In genomic region chr12:30796508-30796780, GRCh38 we compare ENCODE assay signal across 8 cellular contexts. TPM values are rescaled to one million over a fixed set of nuclear protein-coding genes. Genes with fewer than 3 reads are reported as not detected.
A peak's percentile ranks its signal among the peaks of the same experiment; 100 is the strongest.
DNase-seq lines count a peak whose midpoint lies in the region; ATAC-seq, FAIRE-seq and TF ChIP-seq lines count a peak whose summit lies in the region.

No MANE protein-coding gene starts in this region.

- H3K9ac ChIP-seq in H1 (replicated peaks in 1 of 4; ENCODE audit: extremely low read depth in 1 of 4, low read depth in 3 of 4, low read length in 3 of 4) = peak overlapping the region in 2 of 4 experiments; percentile 51 to 61; a peak in 4 of 7 replicates

- H3K4me3 Mint-ChIP-seq in CD8-positive, alpha-beta memory T cell = peak overlapping the region in 6 of 7 donors; percentile 67 to 89 (median 78)

- H4K8ac ChIP-seq in H1 (ENCODE audit: extremely low read depth, insufficient read depth, low read length) = no peak overlapping the region

- no peaks in the 10 kb centered on the region; the same call in 1 of the 2 replicates for H3K79me1 ChIP-seq in H1 (ENCODE audit: low read depth, low read length)

- peaks cover 20 to 51% of the 10 kb centered on the region in 2 donors for H3K27me3 Mint-ChIP-seq in CD8-positive, alpha-beta memory T cell

- peak overlapping the region; percentile 41 for H3K4me3 ChIP-seq in CD8-positive, alpha-beta memory T cell (ENCODE audit: low read length)
- H3K4me3 ChIP-seq in PC-9 (peak overlapping the region; percentile 82), H1 (ENCODE audit: extremely low read depth in 1 of 4, insufficient read depth in 2 of 4, low read depth in 3 of 4, low read length in 4 of 4) (peak overlapping the region; percentile 52 to 79 (median 58)), mucosa of descending colon (no peak overlapping the region)

- TF ChIP-seq RAD21 in H1 (IDR thresholded peaks at IDR 0.05 in 1 of 2, conservative IDR thresholded peaks at IDR 0.05 in 1 of 2; ENCODE audit: low read depth in 2 of 2, low read length in 2 of 2) = no peak

- TF ChIP-seq EP300 in H1 (IDR thresholded peaks at IDR 0.05; ENCODE audit: borderline replicate concordance in 1 of 2, low read depth in 2 of 2, low read length in 2 of 2) = no peak

- no TSS peak for BruUV-seq in PC-9 (replicated peaks; lab: Mats Ljungman, UMichigan)

- H3K4me1 Mint-ChIP-seq in CD8-positive, alpha-beta memory T cell = peaks cover 12 to 21% (median 13%) of the 10 kb centered on the region in 3 donors

- H2BK12ac ChIP-seq in H1 (ENCODE audit: low read depth, low read length) = no peak overlapping the region

- H2BK120ac ChIP-seq in H1 (replicated peaks; ENCODE audit: low read depth, low read length) = no peak overlapping the region

- ATAC-seq in GM21723 (IDR thresholded peaks at IDR 0.05; ENCODE audit: unreplicated experiment) = peak; percentile 17
- peak; percentile 48 for ATAC-seq in mucosa of descending colon
- ATAC-seq in GM18520 (IDR thresholded peaks at IDR 0.05; ENCODE audit: unreplicated experiment) = no peak

- H3K27ac Mint-ChIP-seq in CD8-positive, alpha-beta memory T cell = no peak overlapping the region

- peak overlapping the region; percentile 99; the same call in 1 of the 2 replicates for H3K18ac ChIP-seq in H1 (ENCODE audit: extremely low read depth, low read length)

- peak in 1 of 5 donors; percentile 1 for DNase-seq in CD8-positive, alpha-beta memory T cell
- DNase-seq in PC-9 = peak; percentile 54 to 67
- DNase-seq in H1 (ENCODE audit: low read depth in 1 of 2, low spot score in 2 of 2) = no peak
- peak in 1 of 3 donors; percentile 28 for DNase-seq in mucosa of descending colon
- no peak for DNase-seq in activated gamma-delta T cell (lab: John Stamatoyannopoulos, UW)
- no peak for DNase-seq in central memory CD4-positive, alpha-beta T cell

- no peaks in the 10 kb centered on the region for H4K20me1 ChIP-seq in PC-9 (ENCODE audit: insufficient read depth)
- no peaks in the 10 kb centered on the region for H4K20me1 ChIP-seq in H1 (replicated peaks in 1 of 2; ENCODE audit: control insufficient read depth in 1 of 2, insufficient read depth in 2 of 2, low read length in 2 of 2)

- no peak overlapping the region for H2AK5ac ChIP-seq in H1 (ENCODE audit: low read depth, low read length)

- H3K4me1 ChIP-seq in CD8-positive, alpha-beta memory T cell (ENCODE audit: insufficient read depth, low read length) = no peaks in the 10 kb centered on the region
- H3K4me1 ChIP-seq in PC-9 (replicated peaks; ENCODE audit: insufficient read depth) (peaks cover 48% of the 10 kb centered on the region), H1 (replicated peaks in 1 of 4; ENCODE audit: control insufficient read depth in 3 of 4, insufficient read depth in 4 of 4, low read length in 3 of 4) (peaks cover 13 to 22% (median 18%) of the 10 kb centered on the region in 4 experiments), mucosa of descending colon (ENCODE audit: low read depth) (peaks cover 13% of the 10 kb centered on the region)

- no peaks in the 10 kb centered on the region for H3K36me3 Mint-ChIP-seq in CD8-positive, alpha-beta memory T cell

- H3K36me3 ChIP-seq in CD8-positive, alpha-beta memory T cell (ENCODE audit: insufficient read depth, low read length) = no peaks in the 10 kb centered on the region
- peaks cover 15% of the 10 kb centered on the region for H3K36me3 ChIP-seq in PC-9 (ENCODE audit: low read depth)
- H3K36me3 ChIP-seq in H1 (ENCODE audit: control insufficient read depth in 2 of 4, insufficient read depth in 4 of 4, low read length in 3 of 4) = peaks cover 0 to under 1% (median 0%) of the 10 kb centered on the region in 4 experiments; a peak in 2 of 8 replicates
- no peaks in the 10 kb centered on the region for H3K36me3 ChIP-seq in mucosa of descending colon (ENCODE audit: low read depth)

- peaks cover 20% of the 10 kb centered on the region for H3K79me2 ChIP-seq in PC-9 (ENCODE audit: low read depth)
- no peaks in the 10 kb centered on the region for H3K79me2 ChIP-seq in H1 (ENCODE audit: control insufficient read depth in 1 of 2, insufficient read depth in 2 of 2, low read length in 2 of 2)

- no peak overlapping the region for H2BK15ac ChIP-seq in H1 (ENCODE audit: low read length)

- H3K14ac ChIP-seq in H1 (ENCODE audit: insufficient read length) = no peak overlapping the region

- H3K27me3 ChIP-seq in CD8-positive, alpha-beta memory T cell (ENCODE audit: insufficient read depth, low read length, poor library complexity, severe bottlenecking) = peaks cover 5% of the 10 kb centered on the region
- no peaks in the 10 kb centered on the region for H3K27me3 ChIP-seq in PC-9 (ENCODE audit: insufficient read depth, low read depth)
- H3K27me3 ChIP-seq in H1 (replicated peaks in 1 of 4; ENCODE audit: control insufficient read depth in 3 of 4, extremely low read depth in 1 of 4, insufficient read depth in 3 of 4, low read length in 3 of 4) = peaks cover 0 to 10% (median 4%) of the 10 kb centered on the region in 4 experiments; a peak in 6 of 7 replicates

- no peak overlapping the region for H2BK20ac ChIP-seq in H1 (ENCODE audit: low read length)

- no peak overlapping the region for H4K91ac ChIP-seq in H1 (replicated peaks; ENCODE audit: insufficient read length, low read length)

- POLR2A ChIA-PET in CD8-positive, alpha-beta memory T cell (lab: Charles Lee) = interaction anchor here (0.6 to 0.8 kb wide), 2 partner anchors 144 to 1415 kb away, joined by 3 to 4 read pairs; partner anchors contain the start of gene ERGIC2
- POLR2A ChIA-PET in PC-9 (lab: Charles Lee; ENCODE audit: unreplicated experiment) = interaction anchor here (0.5 to 0.8 kb wide), 5 partner anchors 9 to 1416 kb away, joined by 3 to 17 read pairs (median 11); partner anchors contain the start of gene CAPRIN2
- POLR2A ChIA-PET in H1 (lab: Charles Lee; ENCODE audit: partially characterized antibody) = interaction anchor here (0.7 to 2.8 kb wide), 9 partner anchors 10 to 1416 kb away, joined by 3 to 22 read pairs (median 4); partner anchors contain the start of genes CAPRIN2, ERGIC2 and IPO8

- CTCF ChIA-PET in CD8-positive, alpha-beta memory T cell (lab: Charles Lee) = interaction anchor here (0.7 to 1.8 kb wide), 3 partner anchors 11 to 80 kb away, joined by 3 to 8 read pairs (median 7); partner anchors contain the start of gene CAPRIN2
- CTCF ChIA-PET in PC-9 (lab: Charles Lee) (interaction anchor here (0.6 to 1.6 kb wide), 4 partner anchors 11 to 43 kb away, joined by 3 to 6 read pairs (median 3); no protein-coding TSS in a partner anchor), H1 (lab: Charles Lee; ENCODE audit: partially characterized antibody) (interaction anchor here (0.6 to 2.2 kb wide), 8 partner anchors 11 to 595 kb away, joined by 3 to 13 read pairs (median 4); partner anchors contain the start of genes CAPRIN2 and IPO8)

- peaks cover 15% of the 10 kb centered on the region for H3K23me2 ChIP-seq in H1 (ENCODE audit: low read depth, low read length)

- no peak overlapping the region for H3K27ac ChIP-seq in CD8-positive, alpha-beta memory T cell (ENCODE audit: low read depth, low read length)
- H3K27ac ChIP-seq in PC-9 (peak overlapping the region; percentile 94), H1 (ENCODE audit: low read depth, low read length) (no peak overlapping the region)

- 6% methylated on average over 8 of the region's 19 CpGs; no CpG with 5 or more reads in 1 of the 2 experiments for WGBS in H1 (ENCODE audit: extremely low coverage in 1 of 2, insufficient coverage in 1 of 2, insufficient read length in 1 of 2, insufficient replicate concordance in 2 of 2, low coverage in 1 of 2, low lambda C conversion rate in 2 of 2, missing lambda C conversion rate in 1 of 2), 2 experiments

- no peak for FAIRE-seq in H1 (lab: Jason Lieb, UNC)

- no peaks in the 10 kb centered on the region for H3K9me3 Mint-ChIP-seq in CD8-positive, alpha-beta memory T cell

- peak overlapping the region; percentile 97; the same call in 1 of the 2 replicates for H2BK5ac ChIP-seq in H1 (ENCODE audit: low read depth, low read length)

- TF ChIP-seq CTCF in PC-9 (conservative IDR thresholded peaks at IDR 0.05) = no peak
- no peak for TF ChIP-seq CTCF in H1 (IDR thresholded peaks at IDR 0.05; ENCODE audit: control extremely low read depth in 1 of 3, insufficient read depth in 1 of 3, low read depth in 1 of 3, low read length in 3 of 3)
- no peak for TF ChIP-seq CTCF in mucosa of descending colon (IDR thresholded peaks at IDR 0.05)

- no peaks in the 10 kb centered on the region for H3K9me2 ChIP-seq in PC-9 (ENCODE audit: insufficient read depth)

- H3K4ac ChIP-seq in H1 (replicated peaks; ENCODE audit: insufficient read length, low read depth, low read length) = no peak overlapping the region

- H3K23ac ChIP-seq in H1 (ENCODE audit: insufficient read length) = no peak overlapping the region

- H2AFZ ChIP-seq in PC-9 (peak overlapping the region; percentile 45; the same call in 1 of the 2 replicates), H1 (ENCODE audit: low read length) (no peak overlapping the region)

- TF ChIP-seq POLR2A in H1 (IDR thresholded peaks at IDR 0.05; ENCODE audit: control extremely low read depth in 1 of 2, low read depth in 2 of 2, low read length in 2 of 2) = 0 out of 3 replicates have a peak, but pooled peaks of 1 of the 2 experiments have one; percentile 2

- no peaks in the 10 kb centered on the region for H3K9me3 ChIP-seq in CD8-positive, alpha-beta memory T cell (ENCODE audit: low read length)
- H3K9me3 ChIP-seq in PC-9 (ENCODE audit: insufficient read depth, low read depth) = no peaks in the 10 kb centered on the region
- no peaks in the 10 kb centered on the region for H3K9me3 ChIP-seq in H1 (ENCODE audit: insufficient read depth in 2 of 2, low read depth in 1 of 2, low read length in 1 of 2)
- no peaks in the 10 kb centered on the region for H3K9me3 ChIP-seq in mucosa of descending colon

- peak overlapping the region; percentile 28 for H4K5ac ChIP-seq in H1 (ENCODE audit: insufficient read length, low read depth, low read length)

- intact Hi-C loops in PC-9 (cut with micrococcal nuclease; ENCODE audit: unreplicated experiment) = loop anchor here (1.0 kb wide), 1 partner anchor 101 kb away; the partner anchor contains the start of gene IPO8
- intact Hi-C loops in mucosa of descending colon (cut with DNase I, micrococcal nuclease) = no loop called here

- peak overlapping the region; percentile 42 for H3K56ac ChIP-seq in H1 (replicated peaks; ENCODE audit: insufficient read length, low read depth, low read length)

- H3F3A ChIP-seq in PC-9 (ENCODE audit: insufficient read depth, low read depth) = peaks cover 59% of the 10 kb centered on the region

- H3K4me2 ChIP-seq in PC-9 = peak overlapping the region; percentile 79
- H3K4me2 ChIP-seq in H1 (ENCODE audit: insufficient read depth in 1 of 2, low read depth in 2 of 2, low read length in 2 of 2) = peak overlapping the region; percentile 77 to 82

RNA-seq across cellular contexts. Expression of gene CAPRIN2, which starts 41.7 kb away (rescaled TPM):
- 10 to 100 TPM in 1 of 2 experiments, 1 to 10 TPM in 1; 8.8 to 11.5 TPM for total RNA-seq in CD8-positive, alpha-beta memory T cell
- 11.1 TPM for polyA plus RNA-seq in CD8-positive, alpha-beta memory T cell
- total RNA-seq in PC-9 (2021) = 27.4 and 29.5 TPM in 2 replicates
- total RNA-seq in H1 (2021; fragmentation: NEBNext Ultra II Directional; extraction: Animal tissue kit (Norgen Biotek cat#: 25700)) = 51.5 and 52.0 TPM in 2 replicates
- 20.1 and 24.8 TPM in 2 replicates for polyA plus RNA-seq in H1 (2011; rRNA removed)
- polyA plus RNA-seq in H1 (2011; cell fraction: cytosol; rRNA removed) = 29.2 TPM
- polyA plus RNA-seq in H1 (2011; cell fraction: nucleus; rRNA removed) = 54.0 TPM
- polyA plus RNA-seq in H1 (2012, experiment 1 of 2) = 34.0 to 50.4 TPM (median 46.9 TPM) in 4 replicates
- polyA plus RNA-seq in H1 (2012, experiment 2 of 2) = 2.5 TPM
- 57.2 TPM for polyA plus RNA-seq in H1 (2013, experiment 1 of 2)
- 52.9 TPM for polyA plus RNA-seq in H1 (2013, experiment 2 of 2)
- 23.5 and 31.6 TPM in 2 replicates for polyA minus RNA-seq in H1 (2011; rRNA and poly(A)+ RNA removed)
- polyA minus RNA-seq in H1 (2011; cell fraction: cytosol; rRNA and poly(A)+ RNA removed) = 21.5 TPM
- polyA minus RNA-seq in H1 (2011; cell fraction: nucleus; rRNA and poly(A)+ RNA removed) = 63.0 TPM
- total RNA-seq in mucosa of descending colon = 10 to 100 TPM in 2 of 3 donors, 1 to 10 TPM in 1; 7.3 to 21.4 (median 15.2) TPM

Comparison
In these comparisons a context has a peak if more than half of its experiments do, and no peak if none do; other contexts are left out.
1. DNase-seq: peak in PC-9 (2 of 2); none in H1 (0 of 2), activated gamma-delta T cell (single experiment) and central memory CD4-positive, alpha-beta T cell (single experiment).